In the genomic region with DNA sequence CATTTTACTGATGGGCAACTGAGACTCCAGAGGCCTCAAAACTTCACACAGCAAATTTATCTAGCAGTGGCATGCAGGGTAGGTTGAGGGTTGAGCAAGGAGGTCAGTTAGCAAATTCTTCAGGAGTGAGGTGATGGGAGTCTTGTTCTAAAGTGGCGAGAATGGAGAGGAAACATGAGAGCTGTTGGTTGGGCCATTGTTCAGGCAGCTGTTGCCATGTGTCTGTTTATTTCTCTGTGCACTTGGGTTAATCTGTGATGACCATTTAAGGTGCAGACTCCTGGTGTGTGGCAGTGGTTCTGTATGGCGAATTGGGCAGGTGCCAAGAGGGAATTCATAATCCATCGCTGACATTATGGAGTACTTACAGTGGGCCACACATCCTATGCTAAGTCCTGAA, we compare ENCODE assay signal across 11 cellular contexts. TPM values are rescaled to one million over a fixed set of nuclear protein-coding genes. Genes with fewer than 3 reads are reported as not detected.
DNase-seq lines count a peak whose midpoint lies in the region; ATAC-seq, FAIRE-seq and TF ChIP-seq lines count a peak whose summit lies in the region.
"Had no signal": no experiment of that assay in that cellular context is flagged by ENCODE, and none has a peak within 500 bp of the region (broad histone marks: within the 10 kb centered on the region; RNA-seq: fewer than 3 reads in every experiment).

No MANE protein-coding gene starts in this region.

- TF ChIP-seq RAD21 in Ishikawa (IDR thresholded peaks at IDR 0.05; ENCODE audit: low read depth): no peak; the same call in 1 of the 2 replicates

- no peak overlapping the region for H3K4me3 ChIP-seq in left ventricle myocardium inferior

- no peak for FAIRE-seq in D721Med (lab: Jason Lieb, UNC)

- peak overlapping the region; percentile 76 for H3K27ac ChIP-seq in left ventricle myocardium inferior (replicated peaks)

- H3K4me3 Mint-ChIP-seq in stimulated activated memory B cell treated with anti-CD40 and anti-IgM and Interleukin-4, amounts not matched to agents 10 μg/mL and 1 μg/mL and 100 μg/mL, for 72 hours: no peak overlapping the region
- H3K4me3 Mint-ChIP-seq: B cell had no signal

- H3K36me3 ChIP-seq in left ventricle myocardium inferior: no peaks in the 10 kb centered on the region

- peaks cover 25% of the 10 kb centered on the region for H3K9me3 ChIP-seq in left ventricle myocardium inferior (replicated peaks)

- peaks cover 6% of the 10 kb centered on the region for H3K36me3 Mint-ChIP-seq in stimulated activated memory B cell treated with anti-CD40 and anti-IgM and Interleukin-4, amounts not matched to agents 10 μg/mL and 1 μg/mL and 100 μg/mL, for 72 hours

- H3K4me1 ChIP-seq in left ventricle myocardium inferior: peaks cover 31% of the 10 kb centered on the region

- intact Hi-C loops in left ventricle myocardium inferior (cut with micrococcal nuclease): loop anchor here (5.0 to 10.0 kb wide), 3 partner anchors 104 to 321 kb away; no protein-coding TSS in a partner anchor

- ATAC-seq in GM19467 (IDR thresholded peaks at IDR 0.05; ENCODE audit: unreplicated experiment): no peak
- no peak for ATAC-seq in stimulated activated memory B cell treated with anti-CD40 and anti-IgM and Interleukin-4, amounts not matched to agents 10 μg/mL and 1 μg/mL and 100 μg/mL, for 72 hours

- peaks cover 8% of the 10 kb centered on the region for H3K9me3 Mint-ChIP-seq in stimulated activated memory B cell treated with anti-CD40 and anti-IgM and Interleukin-4, amounts not matched to agents 10 μg/mL and 1 μg/mL and 100 μg/mL, for 72 hours

- peaks cover 22% of the 10 kb centered on the region for H3K27me3 Mint-ChIP-seq in stimulated activated memory B cell treated with anti-CD40 and anti-IgM and Interleukin-4, amounts not matched to agents 10 μg/mL and 1 μg/mL and 100 μg/mL, for 72 hours

- H3K27me3 ChIP-seq in left ventricle myocardium inferior (ENCODE audit: low read depth): no peaks in the 10 kb centered on the region

- DNase-seq in A172 (ENCODE audit: low spot score): peak; percentile 19
- DNase-seq in RPMI7951 (ENCODE audit: low read depth): peak; percentile 48
- DNase-seq in left ventricle myocardium inferior: no peak
- no peak for DNase-seq in foreskin melanocyte
- no peak for DNase-seq in D721Med (ENCODE audit: insufficient read length, low spot score)
- DNase-seq: activated gamma-delta T cell treated with Interleukin-2 at 50 U/mL for 16 hours had no signal

- peak; percentile 90 for TF ChIP-seq EP300 in Ishikawa (IDR thresholded peaks at IDR 0.05; ENCODE audit: borderline replicate concordance)

- no peaks in the 10 kb centered on the region for H3K4me1 Mint-ChIP-seq in stimulated activated memory B cell treated with anti-CD40 and anti-IgM and Interleukin-4, amounts not matched to agents 10 μg/mL and 1 μg/mL and 100 μg/mL, for 72 hours
- H3K4me1 Mint-ChIP-seq: B cell had no signal

- TF ChIP-seq CTCF in left ventricle myocardium inferior (IDR thresholded peaks at IDR 0.05; ENCODE audit: borderline replicate concordance): no peak
- no peak for TF ChIP-seq CTCF in D721Med (IDR thresholded peaks at IDR 0.05; ENCODE audit: insufficient read depth, missing control alignments)

- H3K27ac Mint-ChIP-seq in stimulated activated memory B cell treated with anti-CD40 and anti-IgM and Interleukin-4, amounts not matched to agents 10 μg/mL and 1 μg/mL and 100 μg/mL, for 72 hours: no peak overlapping the region
- H3K27ac Mint-ChIP-seq: B cell had no signal

TF ChIP-seq in Ishikawa, 13 proteins besides CTCF, POLR2A, EP300 and RAD21:
- TF ChIP-seq CREB1 (IDR thresholded peaks at IDR 0.05; ENCODE audit: low read depth): no peak
- TF ChIP-seq, protein P1, sequence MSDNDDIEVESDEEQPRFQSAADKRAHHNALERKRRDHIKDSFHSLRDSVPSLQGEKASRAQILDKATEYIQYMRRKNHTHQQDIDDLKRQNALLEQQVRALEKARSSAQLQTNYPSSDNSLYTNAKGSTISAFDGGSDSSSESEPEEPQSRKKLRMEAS (IDR thresholded peaks at IDR 0.05): peak; percentile 73
- peak; percentile 83 for TF ChIP-seq TEAD4 (IDR thresholded peaks at IDR 0.05)
- TF ChIP-seq EGR1 (IDR thresholded peaks at IDR 0.05): no peak
- TF ChIP-seq, protein P2, sequence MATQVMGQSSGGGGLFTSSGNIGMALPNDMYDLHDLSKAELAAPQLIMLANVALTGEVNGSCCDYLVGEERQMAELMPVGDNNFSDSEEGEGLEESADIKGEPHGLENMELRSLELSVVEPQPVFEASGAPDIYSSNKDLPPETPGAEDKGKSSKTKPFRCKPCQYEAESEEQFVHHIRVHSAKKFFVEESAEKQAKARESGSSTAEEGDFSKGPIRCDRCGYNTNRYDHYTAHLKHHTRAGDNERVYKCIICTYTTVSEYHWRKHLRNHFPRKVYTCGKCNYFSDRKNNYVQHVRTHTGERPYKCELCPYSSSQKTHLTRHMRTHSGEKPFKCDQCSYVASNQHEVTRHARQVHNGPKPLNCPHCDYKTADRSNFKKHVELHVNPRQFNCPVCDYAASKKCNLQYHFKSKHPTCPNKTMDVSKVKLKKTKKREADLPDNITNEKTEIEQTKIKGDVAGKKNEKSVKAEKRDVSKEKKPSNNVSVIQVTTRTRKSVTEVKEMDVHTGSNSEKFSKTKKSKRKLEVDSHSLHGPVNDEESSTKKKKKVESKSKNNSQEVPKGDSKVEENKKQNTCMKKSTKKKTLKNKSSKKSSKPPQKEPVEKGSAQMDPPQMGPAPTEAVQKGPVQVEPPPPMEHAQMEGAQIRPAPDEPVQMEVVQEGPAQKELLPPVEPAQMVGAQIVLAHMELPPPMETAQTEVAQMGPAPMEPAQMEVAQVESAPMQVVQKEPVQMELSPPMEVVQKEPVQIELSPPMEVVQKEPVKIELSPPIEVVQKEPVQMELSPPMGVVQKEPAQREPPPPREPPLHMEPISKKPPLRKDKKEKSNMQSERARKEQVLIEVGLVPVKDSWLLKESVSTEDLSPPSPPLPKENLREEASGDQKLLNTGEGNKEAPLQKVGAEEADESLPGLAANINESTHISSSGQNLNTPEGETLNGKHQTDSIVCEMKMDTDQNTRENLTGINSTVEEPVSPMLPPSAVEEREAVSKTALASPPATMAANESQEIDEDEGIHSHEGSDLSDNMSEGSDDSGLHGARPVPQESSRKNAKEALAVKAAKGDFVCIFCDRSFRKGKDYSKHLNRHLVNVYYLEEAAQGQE (IDR thresholded peaks at IDR 0.05; ENCODE audit: low read depth): no peak
- peak; percentile 84 for TF ChIP-seq FOXM1 (IDR thresholded peaks at IDR 0.05; ENCODE audit: borderline replicate concordance, low read depth)
- peak; percentile 88 for TF ChIP-seq TCF12 (IDR thresholded peaks at IDR 0.05; ENCODE audit: low read depth)
- TF ChIP-seq YY1 (IDR thresholded peaks at IDR 0.05; ENCODE audit: low read depth): peak; percentile 67; the same call in 1 of the 2 replicates
- peak; percentile 79 for TF ChIP-seq CEBPB (IDR thresholded peaks at IDR 0.05)
- TF ChIP-seq NFIC (IDR thresholded peaks at IDR 0.05): peak; percentile 91
- no peak for TF ChIP-seq ZBTB7A (IDR thresholded peaks at IDR 0.05; ENCODE audit: low read depth)
- TF ChIP-seq, protein P3, sequence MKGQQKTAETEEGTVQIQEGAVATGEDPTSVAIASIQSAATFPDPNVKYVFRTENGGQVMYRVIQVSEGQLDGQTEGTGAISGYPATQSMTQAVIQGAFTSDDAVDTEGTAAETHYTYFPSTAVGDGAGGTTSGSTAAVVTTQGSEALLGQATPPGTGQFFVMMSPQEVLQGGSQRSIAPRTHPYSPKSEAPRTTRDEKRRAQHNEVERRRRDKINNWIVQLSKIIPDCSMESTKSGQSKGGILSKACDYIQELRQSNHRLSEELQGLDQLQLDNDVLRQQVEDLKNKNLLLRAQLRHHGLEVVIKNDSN (IDR thresholded peaks at IDR 0.05): no peak
TF ChIP-seq in Ishikawa: peak in this region for 7.

RNA-seq across cellular contexts. Expression of a gene that starts 30.4 kb away (rescaled TPM):
- total RNA-seq in A172 (2014; rRNA removed; shearing (Covaris generic)): not detected in 2 replicates
- total RNA-seq in RPMI7951 (2014; rRNA removed; shearing (Covaris generic)): 0.10 TPM in 1 of 2 replicates, not detected in the other
- 3.6 TPM for total RNA-seq in left ventricle myocardium inferior
- total RNA-seq: lung microvascular endothelial cell had no signal

Comparison
In these comparisons a context has a peak if more than half of its experiments do, and no peak if none do; other contexts are left out.
1. DNase-seq: peak in A172 (single experiment) and RPMI7951 (single experiment); none in left ventricle myocardium inferior (single experiment), foreskin melanocyte (single experiment) and D721Med (single experiment).